In genomic region chr4:99207911-99208718, GRCh38 we compare ENCODE assay signal across 29 cellular contexts. TPM values are rescaled to one million over a fixed set of nuclear protein-coding genes. Genes with fewer than 3 reads are reported as not detected.
DNase-seq lines count a peak whose midpoint lies in the region; ATAC-seq, FAIRE-seq and TF ChIP-seq lines count a peak whose summit lies in the region.
"Had no signal": no experiment of that assay in that cellular context is flagged by ENCODE, and none has a peak within 500 bp of the region (broad histone marks: within the 10 kb centered on the region; RNA-seq: fewer than 3 reads in every experiment).

No MANE protein-coding gene starts in this region.

- ATAC-seq in heart left ventricle (no peak), pancreas (peak in 3 of 4 donors; percentile 51 to 79 (median 53))
- ATAC-seq: activated CD8-positive, alpha-beta T cell treated with anti-CD3 and anti-CD28 coated beads, Interleukin-2, amount 10 ng/mL, durations not matched to agents 7 days and 5 days; foreskin keratinocyte; heart right ventricle; naive thymus-derived CD4-positive, alpha-beta T cell had no signal

- H3K27ac Mint-ChIP-seq in activated CD4-positive, alpha-beta T cell treated with anti-CD3 and anti-CD28 coated beads, Interleukin-2, amount 10 ng/mL, durations not matched to agents 7 days and 5 days: no peak overlapping the region
- H3K27ac Mint-ChIP-seq: activated CD8-positive, alpha-beta T cell treated with anti-CD3 and anti-CD28 coated beads, Interleukin-2, amount 10 ng/mL, durations not matched to agents 7 days and 5 days; activated naive CD4-positive, alpha-beta T cell treated with anti-CD3 and anti-CD28 coated beads for 36 hours; dendritic cell treated with granulocyte-macrophage colony-stimulating factor and Interleukin-4, amounts not matched to agents 40 ng/mL and 50 ng/mL, for 4 days; naive thymus-derived CD4-positive, alpha-beta T cell had no signal

- H3K27ac ChIP-seq in right atrium auricular region: peak overlapping the region; percentile 11 to 32
- peak overlapping the region in 4 of 12 donors; percentile 11 to 51 (median 24) for H3K27ac ChIP-seq in heart left ventricle
- no peak overlapping the region for H3K27ac ChIP-seq in fibroblast of lung (ENCODE audit: insufficient read depth, low read length)
- H3K27ac ChIP-seq in pancreas: no peak overlapping the region
- H3K27ac ChIP-seq: 22Rv1, C4-2B, foreskin keratinocyte, heart right ventricle, skin epidermis had no signal

- H3K4me3 ChIP-seq in right atrium auricular region: no peak overlapping the region
- no peak overlapping the region for H3K4me3 ChIP-seq in heart left ventricle
- H3K4me3 ChIP-seq in fibroblast of lung (replicated peaks in 1 of 4; ENCODE audit: control extremely low read depth in 1 of 4, insufficient read depth in 1 of 4, low read depth in 3 of 4, low read length in 4 of 4): no peak overlapping the region
- no peak overlapping the region for H3K4me3 ChIP-seq in pancreas
- H3K4me3 ChIP-seq: adrenal gland, HAP-1, heart right ventricle, skin epidermis had no signal

- no peaks in the 10 kb centered on the region for H3K36me3 ChIP-seq in right atrium auricular region
- no peaks in the 10 kb centered on the region for H3K36me3 ChIP-seq in heart left ventricle
- no peaks in the 10 kb centered on the region for H3K36me3 ChIP-seq in fibroblast of lung (ENCODE audit: control insufficient read depth, insufficient read depth, low read length)
- H3K36me3 ChIP-seq in pancreas: no peaks in the 10 kb centered on the region
- H3K36me3 ChIP-seq: adrenal gland, HAP-1, heart right ventricle had no signal

- no peaks in the 10 kb centered on the region for H3K79me2 ChIP-seq in fibroblast of lung (ENCODE audit: control insufficient read depth, insufficient read depth, low read length)

- DNase-seq in right atrium auricular region (ENCODE audit: low spot score): no peak
- no peak for DNase-seq in heart left ventricle
- DNase-seq in fibroblast of lung (ENCODE audit: low read depth in 2 of 2): peak; percentile 61 to 68
- DNase-seq in pancreas: no peak
- no peak for DNase-seq in stimulated activated CD4-positive, alpha-beta T cell treated with anti-CD3 and anti-CD28 coated beads, Interleukin-1b, Interleukin-23, amount 100 ng/mL, for 48 hours
- DNase-seq in CD1c-positive myeloid dendritic cell (ENCODE audit: extremely low spot score): no peak
- no peak for DNase-seq in activated CD4-positive, alpha-beta T cell treated with anti-CD3 and anti-CD28 coated beads, Interleukin-2, amount 10 ng/mL, durations not matched to agents 7 days and 5 days
- DNase-seq in superior temporal gyrus (ENCODE audit: extremely low spot score): no peak
- DNase-seq: activated CD8-positive, alpha-beta T cell treated with anti-CD3 and anti-CD28 coated beads, Interleukin-2, amount 10 ng/mL, durations not matched to agents 7 days and 5 days; activated naive CD4-positive, alpha-beta T cell treated with anti-CD3 and anti-CD28 coated beads for 36 hours; adrenal gland; caudate nucleus; erythroblast; foreskin keratinocyte; heart right ventricle; naive thymus-derived CD4-positive, alpha-beta T cell; NCI-H146; NCI-H345; SHP77 treated with DMSO at 0.1 percent for 48 hours; stimulated activated naive CD4-positive, alpha-beta T cell had no signal

- H3K27me3 ChIP-seq in right atrium auricular region (no peaks in the 10 kb centered on the region), heart left ventricle (no peaks in the 10 kb centered on the region), fibroblast of lung (ENCODE audit: control insufficient read depth, insufficient read depth, low read length) (no peaks in the 10 kb centered on the region), pancreas (no peaks in the 10 kb centered on the region)
- H3K27me3 ChIP-seq: adrenal gland, foreskin keratinocyte, heart right ventricle had no signal

- no peaks in the 10 kb centered on the region for H3K9me3 Mint-ChIP-seq in activated CD4-positive, alpha-beta T cell treated with anti-CD3 and anti-CD28 coated beads, Interleukin-2, amount 10 ng/mL, durations not matched to agents 7 days and 5 days
- H3K9me3 Mint-ChIP-seq: activated naive CD4-positive, alpha-beta T cell treated with anti-CD3 and anti-CD28 coated beads for 36 hours; naive thymus-derived CD4-positive, alpha-beta T cell had no signal

- no peaks in the 10 kb centered on the region for H3K4me1 ChIP-seq in right atrium auricular region
- peaks cover 0 to 2% (median 0%) of the 10 kb centered on the region in 12 donors for H3K4me1 ChIP-seq in heart left ventricle
- peaks cover 5% of the 10 kb centered on the region for H3K4me1 ChIP-seq in fibroblast of lung (ENCODE audit: control insufficient read depth, extremely low read depth, insufficient read depth, low read length)
- peaks cover 0 to 15% (median 9%) of the 10 kb centered on the region in 3 donors for H3K4me1 ChIP-seq in pancreas
- H3K4me1 ChIP-seq: foreskin keratinocyte had no signal

- CTCF ChIA-PET in activated CD4-positive, alpha-beta T cell treated with anti-CD3 and anti-CD28 coated beads, Interleukin-2, amount 10 ng/mL, durations not matched to agents 7 days and 5 days (lab: Charles Lee): no interaction called here

- no peaks in the 10 kb centered on the region for H3K9me3 ChIP-seq in right atrium auricular region
- no peaks in the 10 kb centered on the region for H3K9me3 ChIP-seq in heart left ventricle
- H3K9me3 ChIP-seq in fibroblast of lung (ENCODE audit: control insufficient read depth, insufficient read depth, low read depth, low read length): no peaks in the 10 kb centered on the region
- H3K9me3 ChIP-seq in pancreas: no peaks in the 10 kb centered on the region
- H3K9me3 ChIP-seq: adrenal gland, HAP-1, heart right ventricle had no signal

- no peaks in the 10 kb centered on the region for H3K4me1 Mint-ChIP-seq in activated CD4-positive, alpha-beta T cell treated with anti-CD3 and anti-CD28 coated beads, Interleukin-2, amount 10 ng/mL, durations not matched to agents 7 days and 5 days
- H3K4me1 Mint-ChIP-seq: naive thymus-derived CD4-positive, alpha-beta T cell had no signal

- no peak overlapping the region for H3K4me3 Mint-ChIP-seq in activated CD4-positive, alpha-beta T cell treated with anti-CD3 and anti-CD28 coated beads, Interleukin-2, amount 10 ng/mL, durations not matched to agents 7 days and 5 days
- H3K4me3 Mint-ChIP-seq: activated CD8-positive, alpha-beta T cell treated with anti-CD3 and anti-CD28 coated beads, Interleukin-2, amount 10 ng/mL, durations not matched to agents 7 days and 5 days; activated naive CD4-positive, alpha-beta T cell treated with anti-CD3 and anti-CD28 coated beads for 36 hours; dendritic cell treated with granulocyte-macrophage colony-stimulating factor and Interleukin-4, amounts not matched to agents 40 ng/mL and 50 ng/mL, for 4 days; naive thymus-derived CD4-positive, alpha-beta T cell had no signal

- TF ChIP-seq CTCF in right atrium auricular region (IDR thresholded peaks at IDR 0.05): no peak
- no peak for TF ChIP-seq CTCF in heart left ventricle (IDR thresholded peaks at IDR 0.05)
- TF ChIP-seq CTCF in fibroblast of lung (conservative IDR thresholded peaks at IDR 0.05 in 1 of 2, IDR thresholded peaks at IDR 0.05 in 1 of 2; ENCODE audit: low read depth in 1 of 2, low read length in 2 of 2): no peak
- no peak for TF ChIP-seq CTCF in pancreas (IDR thresholded peaks at IDR 0.05)

- 50 to 61% (median 51%) methylated on average over 10 of the region's 10 CpGs for WGBS in heart left ventricle, 4 donors
- WGBS in pancreas, 2 donors: 11 to 12% methylated on average over 10 of the region's 10 CpGs

- no peak overlapping the region for H2AFZ ChIP-seq in fibroblast of lung (ENCODE audit: low read length)

- FAIRE-seq in pancreas (lab: Jason Lieb, UNC): peak; percentile 39
- FAIRE-seq: RCC 7860 had no signal

- no peaks in the 10 kb centered on the region for H4K20me1 ChIP-seq in fibroblast of lung (ENCODE audit: control insufficient read depth, extremely low read depth, insufficient read depth, low read length)

- no peak overlapping the region for H3K4me2 ChIP-seq in fibroblast of lung (ENCODE audit: extremely low read depth, insufficient read depth, low read length)

- no peak overlapping the region for H3K9ac ChIP-seq in fibroblast of lung (ENCODE audit: insufficient read depth, low read length)

- H3K36me3 Mint-ChIP-seq in activated CD4-positive, alpha-beta T cell treated with anti-CD3 and anti-CD28 coated beads, Interleukin-2, amount 10 ng/mL, durations not matched to agents 7 days and 5 days (ENCODE audit: low read depth): no peaks in the 10 kb centered on the region

- POLR2A ChIA-PET in activated CD4-positive, alpha-beta T cell treated with anti-CD3 and anti-CD28 coated beads, Interleukin-2, amount 10 ng/mL, durations not matched to agents 7 days and 5 days (lab: Charles Lee): interaction anchor here (0.6 kb wide), 1 partner anchor 492 kb away, joined by 3 read pairs; no protein-coding TSS in a partner anchor

- no peaks in the 10 kb centered on the region for H3K27me3 Mint-ChIP-seq in activated CD4-positive, alpha-beta T cell treated with anti-CD3 and anti-CD28 coated beads, Interleukin-2, amount 10 ng/mL, durations not matched to agents 7 days and 5 days
- H3K27me3 Mint-ChIP-seq: dendritic cell treated with granulocyte-macrophage colony-stimulating factor and Interleukin-4, amounts not matched to agents 40 ng/mL and 50 ng/mL, for 4 days had no signal

- intact Hi-C loops in heart left ventricle (cut with DNase I): loop anchor here in 3 of 10 donors (10.0 kb wide), 2 partner anchors 97 to 197 kb away; no protein-coding TSS in a partner anchor
- intact Hi-C loops in pancreas (cut with DNase I): no loop called here

- TF ChIP-seq POLR2A in heart left ventricle (IDR thresholded peaks at IDR 0.05): no peak

RNA-seq across cellular contexts. Expression of gene ADH6, which starts 10.9 kb away (rescaled TPM):
- total RNA-seq in right atrium auricular region: 1 to 10 TPM in 1 of 2 donors, not detected in 1; 3.6 TPM
- not detected for total RNA-seq in heart left ventricle
- polyA plus RNA-seq in heart left ventricle: not detected
- 0.17 TPM in 1 of 2 replicates, not detected in the other for total RNA-seq in fibroblast of lung
- polyA plus RNA-seq in fibroblast of lung: 0.11 and 0.68 TPM in 2 replicates
- polyA plus RNA-seq in fibroblast of lung (2012): 0.23 and 0.37 TPM in 2 replicates
- polyA minus RNA-seq in fibroblast of lung (ENCODE audit: low replicate concordance): not detected in 2 replicates
- total RNA-seq in pancreas: 1 to 10 TPM in 1 of 6 donors, under 1 TPM in 5; 0.04 to 2.2 (median 0.47) TPM
- 1 to 10 TPM in 1 of 2 donors, under 1 TPM in 1; 0.15 to 1.7 TPM for polyA plus RNA-seq in pancreas
- not detected for total RNA-seq in activated CD4-positive, alpha-beta T cell treated with anti-CD3 and anti-CD28 coated beads, Interleukin-2, amount 10 ng/mL, durations not matched to agents 7 days and 5 days
- total RNA-seq: activated CD8-positive, alpha-beta T cell treated with anti-CD3 and anti-CD28 coated beads, Interleukin-2, amount 10 ng/mL, durations not matched to agents 7 days and 5 days; activated naive CD4-positive, alpha-beta T cell treated with anti-CD3 and anti-CD28 coated beads for 36 hours; foreskin keratinocyte; G401; kidney epithelial cell; naive thymus-derived CD4-positive, alpha-beta T cell; T-helper 2 cell treated with Interferon-gamma antibody and Interleukin-4, amounts not matched to agents 100 ng/mL and 5 ng/mL, for 36 hours had no signal
- polyA plus RNA-seq: foreskin keratinocyte; heart right ventricle; naive thymus-derived CD4-positive, alpha-beta T cell had no signal

Comparison
In these comparisons a context has a peak if more than half of its experiments do, and no peak if none do; other contexts are left out.
1. DNase-seq: peak in fibroblast of lung (2 of 2); none in right atrium auricular region (single experiment), heart left ventricle (0 of 5), pancreas (0 of 6), stimulated activated CD4-positive, alpha-beta T cell treated with anti-CD3 and anti-CD28 coated beads, Interleukin-1b, Interleukin-23, amount 100 ng/mL, for 48 hours (single experiment), CD1c-positive myeloid dendritic cell (single experiment), activated CD4-positive, alpha-beta T cell treated with anti-CD3 and anti-CD28 coated beads, Interleukin-2, amount 10 ng/mL, durations not matched to agents 7 days and 5 days (single experiment) and superior temporal gyrus (single experiment).
2. H3K27ac ChIP-seq: peak in right atrium auricular region (2 of 2); none in fibroblast of lung (single experiment) and pancreas (0 of 4).
3. ATAC-seq: peak in pancreas (3 of 4); none in heart left ventricle (0 of 4).